In the genomic region with DNA sequence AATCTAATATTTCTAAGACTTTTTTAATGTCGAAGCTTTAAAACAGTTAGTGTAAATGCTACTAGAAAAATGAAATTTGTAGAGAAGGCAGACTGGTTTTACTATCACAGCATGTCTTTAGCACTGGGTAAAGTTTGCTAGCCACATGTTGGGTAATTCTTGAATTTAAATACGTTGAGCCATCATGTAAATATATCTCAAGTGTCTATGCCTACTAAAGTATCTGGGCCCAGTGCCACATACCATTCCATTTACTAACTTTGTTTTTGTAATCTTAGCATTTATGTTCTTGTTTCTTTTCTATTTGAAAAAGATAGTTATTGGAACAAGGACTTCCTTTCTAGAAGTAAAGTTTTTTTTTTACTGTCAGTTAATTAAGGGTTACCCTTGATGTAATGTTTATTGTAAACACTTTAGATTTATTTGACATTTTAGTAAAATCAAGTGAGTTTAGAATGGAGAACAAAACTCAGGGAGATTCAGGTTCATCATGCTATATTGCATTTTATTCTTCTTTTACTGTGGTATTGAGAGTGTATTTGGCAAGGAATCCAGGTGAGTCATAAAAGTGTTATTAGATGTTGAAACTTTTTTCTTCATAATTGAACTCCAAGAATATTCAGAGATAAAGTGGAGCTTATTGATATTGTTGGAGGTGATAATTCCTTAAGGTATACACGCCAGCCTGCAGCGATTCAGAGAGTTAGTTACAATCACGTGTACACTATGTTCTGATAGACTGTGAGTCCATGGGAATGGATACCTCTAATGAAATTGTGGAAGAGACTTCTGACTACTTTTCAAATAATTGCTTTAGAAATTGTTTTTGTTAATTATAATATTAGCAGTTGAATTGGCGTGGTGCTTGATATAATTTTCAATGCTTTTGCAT, we compare ENCODE assay signal across 12 cellular contexts.
A peak's percentile ranks its signal among the peaks of the same experiment; 100 is the strongest.
DNase-seq lines count a peak whose midpoint lies in the region; TF ChIP-seq lines count a peak whose summit lies in the region.
"Had no signal": no experiment of that assay in that cellular context is flagged by ENCODE, and none has a peak within 500 bp of the region (broad histone marks: within the 10 kb centered on the region; RNA-seq: fewer than 3 reads in every experiment).

No MANE protein-coding gene starts in this region.

- H2AFZ ChIP-seq in fibroblast of lung (ENCODE audit: low read length), result no peak overlapping the region

- peak overlapping the region; percentile 70 for H3K4me2 ChIP-seq in fibroblast of lung (ENCODE audit: extremely low read depth, insufficient read depth, low read length)

- no peaks in the 10 kb centered on the region for H3K36me3 ChIP-seq in fibroblast of lung (ENCODE audit: control insufficient read depth, insufficient read depth, low read length)
- H3K36me3 ChIP-seq: adrenal gland, gastrocnemius medialis had no signal

- H3K4me1 ChIP-seq in fibroblast of lung (ENCODE audit: control insufficient read depth, extremely low read depth, insufficient read depth, low read length), result peaks cover 11% of the 10 kb centered on the region
- H3K4me1 ChIP-seq: adrenal gland, gastrocnemius medialis had no signal

- H3K9me3 ChIP-seq in fibroblast of lung (ENCODE audit: control insufficient read depth, insufficient read depth, low read depth, low read length), result no peaks in the 10 kb centered on the region
- H3K9me3 ChIP-seq: adrenal gland, gastrocnemius medialis had no signal

- H3K9ac ChIP-seq in fibroblast of lung (ENCODE audit: insufficient read depth, low read length), result no peak overlapping the region

- peak; percentile 74 for DNase-seq in GM03348 (ENCODE audit: low spot score)
- DNase-seq in RPMI7951 (ENCODE audit: low read depth), result peak; percentile 69
- peak; percentile 91 to 97 for DNase-seq in fibroblast of lung (ENCODE audit: low read depth in 2 of 2)
- peak; percentile 72 for DNase-seq in retinal pigment epithelial cell (ENCODE audit: low read depth)
- DNase-seq in NCI-H2227 (lab: John Stamatoyannopoulos, UW; ENCODE audit: unreplicated experiment), result no peak
- DNase-seq in cerebellar cortex (ENCODE audit: low spot score), result no peak
- DNase-seq in SKM-1 treated with dmso at 0.1 percent for 144 hours (lab: John Stamatoyannopoulos, UW; ENCODE audit: unreplicated experiment), result no peak
- no peak for DNase-seq in SHP77 (lab: John Stamatoyannopoulos, UW)
- DNase-seq: gastrocnemius medialis; NCI-H2171; stimulated activated naive B cell treated with anti-CD40 and anti-IgM and Interleukin-4, amounts not matched to agents 10 μg/mL and 1 μg/mL and 100 μg/mL, for 72 hours had no signal

- no peaks in the 10 kb centered on the region for H3K27me3 ChIP-seq in fibroblast of lung (ENCODE audit: control insufficient read depth, insufficient read depth, low read length)
- H3K27me3 ChIP-seq: adrenal gland, gastrocnemius medialis had no signal

- H3K27ac ChIP-seq in fibroblast of lung (ENCODE audit: insufficient read depth, low read length), result no peak overlapping the region
- H3K27ac ChIP-seq: adrenal gland, gastrocnemius medialis had no signal

- H4K20me1 ChIP-seq in fibroblast of lung (ENCODE audit: control insufficient read depth, extremely low read depth, insufficient read depth, low read length), result no peaks in the 10 kb centered on the region

- no peaks in the 10 kb centered on the region for H3K79me2 ChIP-seq in fibroblast of lung (ENCODE audit: control insufficient read depth, insufficient read depth, low read length)

- peak overlapping the region in 1 of 4 experiments; percentile 6 for H3K4me3 ChIP-seq in fibroblast of lung (replicated peaks in 1 of 4; ENCODE audit: control extremely low read depth in 1 of 4, insufficient read depth in 1 of 4, low read depth in 3 of 4, low read length in 4 of 4)
- H3K4me3 ChIP-seq in retinal pigment epithelial cell (ENCODE audit: low read length), result no peak overlapping the region
- H3K4me3 ChIP-seq: adrenal gland, gastrocnemius medialis had no signal

- no peak for TF ChIP-seq CTCF in fibroblast of lung (conservative IDR thresholded peaks at IDR 0.05 in 1 of 2, IDR thresholded peaks at IDR 0.05 in 1 of 2; ENCODE audit: low read depth in 1 of 2, low read length in 2 of 2)
- TF ChIP-seq CTCF in retinal pigment epithelial cell (conservative IDR thresholded peaks at IDR 0.05; ENCODE audit: low read depth, low read length), result no peak

Comparison
In these comparisons a context has a peak if more than half of its experiments do, and no peak if none do; other contexts are left out.
1. DNase-seq: peak in GM03348 (single experiment), RPMI7951 (single experiment), fibroblast of lung (2 of 2) and retinal pigment epithelial cell (single experiment); none in NCI-H2227 (single experiment), cerebellar cortex (single experiment), SKM-1 treated with dmso at 0.1 percent for 144 hours (single experiment) and SHP77 (0 of 2).